In the genomic region with DNA sequence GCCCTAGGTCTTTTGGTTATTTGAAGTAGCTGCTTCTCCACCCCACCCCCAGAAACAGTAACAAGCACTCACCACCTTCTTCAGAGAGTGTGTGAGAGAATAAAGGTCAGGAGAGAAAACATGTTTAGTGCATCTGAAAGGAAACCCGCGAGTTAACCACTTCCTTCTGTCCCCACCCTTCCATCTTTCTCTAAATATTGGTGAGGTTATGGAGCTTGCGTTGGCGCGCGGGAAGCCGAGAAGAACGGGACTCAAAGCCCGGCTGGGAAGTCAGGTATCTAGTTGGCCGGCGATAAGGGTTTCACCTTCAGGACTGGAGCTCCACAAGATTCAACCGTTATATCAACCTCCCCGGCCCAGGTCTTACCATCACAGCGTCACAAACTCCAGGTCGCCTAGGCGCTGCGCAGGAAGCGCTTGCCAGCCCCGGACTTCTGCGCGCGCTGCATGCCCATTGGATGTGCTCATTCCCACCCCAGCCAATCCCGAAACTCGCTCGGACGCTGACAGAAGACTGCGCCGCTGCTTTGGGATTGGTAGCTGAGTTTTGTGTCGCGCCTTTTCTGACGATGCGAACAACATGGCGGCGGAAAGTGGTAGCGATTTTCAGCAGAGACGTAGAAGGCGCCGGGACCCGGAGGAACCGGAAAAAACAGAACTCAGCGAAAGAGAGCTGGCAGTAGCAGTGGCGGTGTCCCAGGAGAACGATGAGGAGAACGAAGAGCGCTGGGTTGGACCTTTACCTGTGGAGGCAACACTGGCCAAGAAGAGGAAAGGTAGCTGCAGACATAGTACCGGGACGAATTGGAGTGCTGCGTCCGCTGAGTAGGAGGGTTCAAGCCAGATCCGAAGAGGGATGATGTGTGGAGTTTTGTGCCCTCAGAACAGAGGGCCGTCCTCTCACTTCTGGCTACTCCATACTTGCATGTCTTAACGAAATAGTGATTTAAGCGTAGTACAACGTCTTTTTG, we compare ENCODE assay signal across 8 cellular contexts. TPM values are rescaled to one million over a fixed set of nuclear protein-coding genes. Genes with fewer than 3 reads are reported as not detected.
DNase-seq lines count a peak whose midpoint lies in the region; ATAC-seq and TF ChIP-seq lines count a peak whose summit lies in the region.

A gene with protein sequence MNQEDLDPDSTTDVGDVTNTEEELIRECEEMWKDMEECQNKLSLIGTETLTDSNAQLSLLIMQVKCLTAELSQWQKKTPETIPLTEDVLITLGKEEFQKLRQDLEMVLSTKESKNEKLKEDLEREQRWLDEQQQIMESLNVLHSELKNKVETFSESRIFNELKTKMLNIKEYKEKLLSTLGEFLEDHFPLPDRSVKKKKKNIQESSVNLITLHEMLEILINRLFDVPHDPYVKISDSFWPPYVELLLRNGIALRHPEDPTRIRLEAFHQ (minus strand): TSS at position 438 of the 971 bp plus-strand sequence. CDS start 8,261 bp downstream, outside the sequence.
Gene PPWD1 (plus strand): TSS at position 566 of the 971 bp plus-strand sequence. CDS start 15 bp downstream, at position 581.

- DNase-seq in DMS53 (lab: John Stamatoyannopoulos, UW) (peak; percentile 99), KG1 (lab: John Stamatoyannopoulos, UW) (peak; percentile 93), Panc1 (ENCODE audit: low read depth, low spot score) (peak; percentile 90)
- DNase-seq in activated T-cell treated with anti-CD3 and anti-CD28 coated beads, Interleukin-2, amount 50 U/mL, for 4 hours, result peak; percentile 90
- peak; percentile 88 for DNase-seq in stimulated activated CD8-positive, alpha-beta memory T cell treated with anti-CD3 and anti-CD28 coated beads, Interleukin-7, amount 100 ng/mL, for 24 hours (ENCODE audit: low read depth)

- peak within 1 kb of the TSS; percentile 89 for H3K9ac ChIP-seq in muscle layer of colon (ENCODE audit: low read length)

- peaks cover 14% of the 10 kb centered on the region for H3K36me3 Mint-ChIP-seq in activated T-cell treated with anti-CD3 and anti-CD28 coated beads, Interleukin-2, amount 50 U/mL, for 4 hours (ENCODE audit: insufficient read depth)

- H3K36me3 ChIP-seq in Panc1 (ENCODE audit: control insufficient read depth, insufficient read depth, low read length) (peaks cover 8% of the 10 kb centered on the region), muscle layer of colon (ENCODE audit: insufficient read depth, low read length) (no peaks in the 10 kb centered on the region)

- intact Hi-C loops in Panc1 (cut with micrococcal nuclease; ENCODE audit: unreplicated experiment), result no loop called here

- peak within 1 kb of the TSS; percentile 98 for H3K4me3 Mint-ChIP-seq in activated T-cell treated with anti-CD3 and anti-CD28 coated beads, Interleukin-2, amount 50 U/mL, for 4 hours

- in situ Hi-C loops in Panc1 (cut with HindIII; ENCODE audit: low pct_unique_long_range_greater_than_20kb, low sequenced_read_pairs), result no loop called here

- POLR2A ChIA-PET in Panc1 (lab: Charles Lee), result interaction anchor here (0.6 kb wide), 1 partner anchor 107 kb away, joined by 3 read pairs; no protein-coding TSS in a partner anchor

- ATAC-seq in GM21723 (IDR thresholded peaks at IDR 0.05; ENCODE audit: unreplicated experiment) (peak; percentile 99), Panc1 (peak; percentile 100), esophagus mucosa (peak; percentile 100)
- peak; percentile 99 for ATAC-seq in activated T-cell treated with anti-CD3 and anti-CD28 coated beads, Interleukin-2, amount 50 U/mL, for 4 hours

- H3K27ac ChIP-seq in Panc1 (ENCODE audit: low read length) (peak within 1 kb of the TSS; percentile 94), muscle layer of colon (ENCODE audit: low read depth, low read length) (peak within 1 kb of the TSS; percentile 62)

- BruUV-seq in Panc1 (replicated peaks; lab: Mats Ljungman, UMichigan), result TSS peak; percentile 83

- H3K27me3 ChIP-seq in Panc1 (ENCODE audit: control insufficient read depth, insufficient read depth, low read length), result no peaks in the 10 kb centered on the region
- no peaks in the 10 kb centered on the region for H3K27me3 ChIP-seq in muscle layer of colon (ENCODE audit: control insufficient read depth in 1 of 2, insufficient read depth in 2 of 2, low read length in 2 of 2)

- peaks cover 44% of the 10 kb centered on the region for H3K4me1 Mint-ChIP-seq in activated T-cell treated with anti-CD3 and anti-CD28 coated beads, Interleukin-2, amount 50 U/mL, for 4 hours (ENCODE audit: low read depth)

- H3K27me3 Mint-ChIP-seq in activated T-cell treated with anti-CD3 and anti-CD28 coated beads, Interleukin-2, amount 50 U/mL, for 4 hours (ENCODE audit: low read depth), result no peaks in the 10 kb centered on the region

- H3K9me3 Mint-ChIP-seq in activated T-cell treated with anti-CD3 and anti-CD28 coated beads, Interleukin-2, amount 50 U/mL, for 4 hours, result no peaks in the 10 kb centered on the region

- peak within 1 kb of the TSS; percentile 80 to 95 for H3K4me3 ChIP-seq in Panc1 (ENCODE audit: low read depth in 2 of 2, low read length in 2 of 2)
- peak within 1 kb of the TSS; percentile 72 to 95 for H3K4me3 ChIP-seq in muscle layer of colon (ENCODE audit: low read depth in 1 of 2, low read length in 2 of 2)

- CTCF ChIA-PET in Panc1 (lab: Charles Lee), result interaction anchor here (0.6 kb wide), 1 partner anchor 1608 kb away, joined by 3 read pairs; no protein-coding TSS in a partner anchor

- no peak for TF ChIP-seq CTCF in Panc1 (IDR thresholded peaks at IDR 0.05)

- H3K9me3 ChIP-seq in Panc1 (ENCODE audit: control insufficient read depth, insufficient read depth, low read depth, low read length), result no peaks in the 10 kb centered on the region
- H3K9me3 ChIP-seq in muscle layer of colon (ENCODE audit: low read length), result no peaks in the 10 kb centered on the region

- H3K4me1 ChIP-seq in Panc1 (ENCODE audit: control insufficient read depth, insufficient read depth, low read length) (peaks cover 14% of the 10 kb centered on the region), muscle layer of colon (ENCODE audit: insufficient read depth, low read length) (peaks cover 16% of the 10 kb centered on the region)

RNA-seq across cellular contexts. Expression of the first gene that starts in this region (rescaled TPM):
- 34.2 TPM for total RNA-seq in Panc1 (2021; ENCODE audit: unreplicated experiment)
- polyA plus RNA-seq in Panc1 (2012; ENCODE audit: insufficient read length), result 8.3 TPM
- total RNA-seq in activated T-cell treated with anti-CD3 and anti-CD28 coated beads, Interleukin-2, amount 50 U/mL, for 4 hours, result 10 to 100 TPM; 24.4 to 34.9 (median 33.3) TPM
- total RNA-seq in esophagus mucosa, result 9.3 TPM

RNA-seq across cellular contexts. Expression of gene PPWD1, which starts in this region (rescaled TPM):
- total RNA-seq in Panc1 (2021; ENCODE audit: unreplicated experiment) (32.7 TPM), esophagus mucosa (16.6 TPM)
- polyA plus RNA-seq in Panc1 (2012; ENCODE audit: insufficient read length), result 20.6 TPM
- total RNA-seq in activated T-cell treated with anti-CD3 and anti-CD28 coated beads, Interleukin-2, amount 50 U/mL, for 4 hours, result 10 to 100 TPM; 41.1 to 44.1 (median 42.8) TPM

Comparison
In these comparisons a context has a peak if more than half of its experiments do, and no peak if none do; other contexts are left out.
1. Peak in every context shown above with its lines: DNase-seq, ATAC-seq, H3K4me3 ChIP-seq and H3K27ac ChIP-seq.